In the genomic region with DNA sequence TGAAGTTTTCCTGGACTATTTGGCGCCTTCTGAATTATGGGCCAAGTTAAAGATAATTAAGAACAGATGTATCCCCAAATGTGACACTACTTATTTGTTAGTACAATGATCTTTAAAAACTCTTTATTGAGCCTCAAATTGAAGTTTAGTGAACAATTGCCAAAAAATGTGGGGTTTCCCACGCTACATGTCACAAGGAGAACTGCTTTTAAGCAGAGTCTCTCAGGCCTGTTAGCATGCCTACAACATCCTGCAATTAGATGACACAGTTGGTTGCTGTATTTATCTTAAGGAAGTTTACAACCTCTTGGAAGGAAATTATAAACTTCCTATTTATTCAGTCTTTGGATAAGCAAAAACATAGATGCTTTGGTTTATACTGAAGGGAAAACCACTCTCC, we compare ENCODE assay signal across 25 cellular contexts.
DNase-seq lines count a peak whose midpoint lies in the region; TF ChIP-seq lines count a peak whose summit lies in the region.
"Had no signal": no experiment of that assay in that cellular context is flagged by ENCODE, and none has a peak within 500 bp of the region (broad histone marks: within the 10 kb centered on the region; RNA-seq: fewer than 3 reads in every experiment).

No MANE protein-coding gene starts in this region.

- no peak for TF ChIP-seq CTCF in BJ (IDR thresholded peaks at IDR 0.05; ENCODE audit: insufficient read depth, low read depth, low read length)
- TF ChIP-seq CTCF in HFFc6 (IDR thresholded peaks at IDR 0.05), result no peak
- TF ChIP-seq CTCF in Caco-2 (IDR thresholded peaks at IDR 0.05; ENCODE audit: insufficient read depth in 1 of 2, low read depth in 1 of 2, low read length in 1 of 2, severe bottlenecking in 1 of 2, unreplicated experiment in 1 of 2), result no peak

- H3K27me3 Mint-ChIP-seq in HFFc6 (ENCODE audit: insufficient read depth) (no peaks in the 10 kb centered on the region; the same call in 1 of the 2 replicates), Caco-2 (ENCODE audit: insufficient read depth, unreplicated experiment) (peaks cover 3% of the 10 kb centered on the region)
- H3K27me3 Mint-ChIP-seq in activated CD4-positive, alpha-beta memory T cell treated with anti-CD3 and anti-CD28 coated beads for 36 hours, result no peaks in the 10 kb centered on the region
- H3K27me3 Mint-ChIP-seq: CD4-positive, alpha-beta memory T cell; stimulated activated naive CD8-positive, alpha-beta T cell treated with anti-CD3 and anti-CD28 coated beads, Interleukin-15, amount 100 ng/mL, for 72 hours had no signal

- no peak overlapping the region for H3K4me3 Mint-ChIP-seq in HFFc6
- H3K4me3 Mint-ChIP-seq in activated CD4-positive, alpha-beta memory T cell treated with anti-CD3 and anti-CD28 coated beads for 36 hours, result no peak overlapping the region
- no peak overlapping the region for H3K4me3 Mint-ChIP-seq in Caco-2 (ENCODE audit: unreplicated experiment)
- H3K4me3 Mint-ChIP-seq: activated CD8-positive, alpha-beta T cell treated with anti-CD3 and anti-CD28 coated beads, Interleukin-2, amount 10 ng/mL, durations not matched to agents 7 days and 5 days; CD4-positive, alpha-beta memory T cell; natural killer cell; stimulated activated naive CD8-positive, alpha-beta T cell treated with anti-CD3 and anti-CD28 coated beads, Interleukin-15, amount 100 ng/mL, for 72 hours had no signal

- H3K36me3 ChIP-seq in BJ (ENCODE audit: control insufficient read depth, insufficient read depth, low read length) (no peaks in the 10 kb centered on the region), Caco-2 (ENCODE audit: control insufficient read depth, insufficient read depth, low read length) (no peaks in the 10 kb centered on the region)
- H3K36me3 ChIP-seq: brain microvascular endothelial cell, HAP-1, ovary, tibial nerve had no signal

- no peaks in the 10 kb centered on the region for H3K36me3 Mint-ChIP-seq in HFFc6 (ENCODE audit: low read depth)
- H3K36me3 Mint-ChIP-seq in activated CD4-positive, alpha-beta memory T cell treated with anti-CD3 and anti-CD28 coated beads for 36 hours, result no peaks in the 10 kb centered on the region
- no peaks in the 10 kb centered on the region for H3K36me3 Mint-ChIP-seq in Caco-2 (ENCODE audit: insufficient read depth, unreplicated experiment)
- H3K36me3 Mint-ChIP-seq: CD4-positive, alpha-beta memory T cell; natural killer cell had no signal

- intact Hi-C loops in activated CD4-positive, alpha-beta memory T cell treated with anti-CD3 and anti-CD28 coated beads for 36 hours (cut with micrococcal nuclease), result no loop called here
- intact Hi-C loops in Caco-2 (cut with micrococcal nuclease; ENCODE audit: unreplicated experiment), result no loop called here

- CTCF ChIA-PET in BJ (lab: Yijun Ruan, JAX) (no interaction called here), Caco-2 (lab: Charles Lee) (no interaction called here)
- CTCF ChIA-PET in activated CD4-positive, alpha-beta memory T cell treated with anti-CD3 and anti-CD28 coated beads for 36 hours (lab: Charles Lee), result no interaction called here

- H3K4me3 ChIP-seq in BJ (ENCODE audit: low read depth, low read length), result no peak overlapping the region
- no peak overlapping the region for H3K4me3 ChIP-seq in Caco-2 (ENCODE audit: low read depth, low read length)
- H3K4me3 ChIP-seq: HAP-1, ovary, tibial nerve had no signal

- H3K9me3 ChIP-seq in Caco-2, result no peaks in the 10 kb centered on the region
- H3K9me3 ChIP-seq: HAP-1, ovary, tibial nerve had no signal

- no peaks in the 10 kb centered on the region for H3K27me3 ChIP-seq in BJ (ENCODE audit: control insufficient read depth, insufficient read depth, low read length)
- no peaks in the 10 kb centered on the region for H3K27me3 ChIP-seq in Caco-2 (replicated peaks; ENCODE audit: control insufficient read depth, insufficient read depth, low read length)
- H3K27me3 ChIP-seq: brain microvascular endothelial cell, ovary, tibial nerve had no signal

- POLR2A ChIA-PET in BJ (lab: Charles Lee) (interaction anchor here (0.6 kb wide), 1 partner anchor 219 kb away, joined by 3 read pairs; no protein-coding TSS in a partner anchor), Caco-2 (lab: Charles Lee) (no interaction called here)
- POLR2A ChIA-PET in activated CD4-positive, alpha-beta memory T cell treated with anti-CD3 and anti-CD28 coated beads for 36 hours (lab: Charles Lee), result no interaction called here

- DNase-seq in BJ (ENCODE audit: low read depth) (peak; percentile 86), HFFc6 (peak; percentile 87), dermis blood vessel endothelial cell (peak; percentile 63), pulmonary artery endothelial cell (ENCODE audit: low read depth, low spot score) (peak; percentile 5), T-helper 1 cell (no peak), Caco-2 (no peak), activated gamma-delta T cell treated with Interleukin-2 at 50 U/mL for 16 hours (no peak)
- DNase-seq in activated CD4-positive, alpha-beta memory T cell treated with anti-CD3 and anti-CD28 coated beads for 36 hours, result no peak
- DNase-seq: activated CD8-positive, alpha-beta T cell treated with anti-CD3 and anti-CD28 coated beads, Interleukin-2, amount 10 ng/mL, durations not matched to agents 7 days and 5 days; brain microvascular endothelial cell; CD4-positive, alpha-beta memory T cell; effector CD8-positive, alpha-beta T cell; islet precursor cell; Kasumi-1; left ventricle myocardium superior; midbrain; natural killer cell; NCI-H1092 treated with DMSO at 0.1 percent for 48 hours; NCI-H187 treated with DMSO at 0.1 percent for 48 hours; NCI-H526; ovary; right cardiac atrium; stimulated activated naive CD8-positive, alpha-beta T cell treated with anti-CD3 and anti-CD28 coated beads, Interleukin-15, amount 100 ng/mL, for 72 hours had no signal

- H3K9me3 Mint-ChIP-seq in HFFc6 (no peaks in the 10 kb centered on the region), Caco-2 (ENCODE audit: unreplicated experiment) (no peaks in the 10 kb centered on the region)
- H3K9me3 Mint-ChIP-seq in activated CD4-positive, alpha-beta memory T cell treated with anti-CD3 and anti-CD28 coated beads for 36 hours, result peaks cover 18% of the 10 kb centered on the region

- H3K27ac Mint-ChIP-seq in HFFc6 (peak overlapping the region; percentile 66; the same call in 1 of the 2 replicates), Caco-2 (ENCODE audit: unreplicated experiment) (no peak overlapping the region)
- H3K27ac Mint-ChIP-seq in activated CD4-positive, alpha-beta memory T cell treated with anti-CD3 and anti-CD28 coated beads for 36 hours, result no peak overlapping the region
- H3K27ac Mint-ChIP-seq: activated CD8-positive, alpha-beta T cell treated with anti-CD3 and anti-CD28 coated beads, Interleukin-2, amount 10 ng/mL, durations not matched to agents 7 days and 5 days; CD4-positive, alpha-beta memory T cell; natural killer cell; stimulated activated naive CD8-positive, alpha-beta T cell treated with anti-CD3 and anti-CD28 coated beads, Interleukin-15, amount 100 ng/mL, for 72 hours had no signal

- no TSS peak for BruUV-seq in Caco-2 (replicated peaks; lab: Mats Ljungman, UMichigan)

- H3K4me1 ChIP-seq in Caco-2, result no peaks in the 10 kb centered on the region
- H3K4me1 ChIP-seq: HAP-1 had no signal

- H3K4me1 Mint-ChIP-seq in HFFc6 (ENCODE audit: low read depth) (peaks cover 73% of the 10 kb centered on the region), Caco-2 (ENCODE audit: low read depth, unreplicated experiment) (no peaks in the 10 kb centered on the region)
- no peaks in the 10 kb centered on the region for H3K4me1 Mint-ChIP-seq in activated CD4-positive, alpha-beta memory T cell treated with anti-CD3 and anti-CD28 coated beads for 36 hours (ENCODE audit: low read depth)
- H3K4me1 Mint-ChIP-seq: CD4-positive, alpha-beta memory T cell; natural killer cell; stimulated activated naive CD8-positive, alpha-beta T cell treated with anti-CD3 and anti-CD28 coated beads, Interleukin-15, amount 100 ng/mL, for 72 hours had no signal

Comparison
In these comparisons a context has a peak if more than half of its experiments do, and no peak if none do; other contexts are left out.
1. DNase-seq: peak in BJ (single experiment), HFFc6 (single experiment), dermis blood vessel endothelial cell (single experiment) and pulmonary artery endothelial cell (single experiment); none in activated CD4-positive, alpha-beta memory T cell treated with anti-CD3 and anti-CD28 coated beads for 36 hours (single experiment), T-helper 1 cell (0 of 5), Caco-2 (0 of 2) and activated gamma-delta T cell treated with Interleukin-2 at 50 U/mL for 16 hours (single experiment).